Comparison of ENCODE assay signal across 8 cellular contexts in the genomic region with DNA sequence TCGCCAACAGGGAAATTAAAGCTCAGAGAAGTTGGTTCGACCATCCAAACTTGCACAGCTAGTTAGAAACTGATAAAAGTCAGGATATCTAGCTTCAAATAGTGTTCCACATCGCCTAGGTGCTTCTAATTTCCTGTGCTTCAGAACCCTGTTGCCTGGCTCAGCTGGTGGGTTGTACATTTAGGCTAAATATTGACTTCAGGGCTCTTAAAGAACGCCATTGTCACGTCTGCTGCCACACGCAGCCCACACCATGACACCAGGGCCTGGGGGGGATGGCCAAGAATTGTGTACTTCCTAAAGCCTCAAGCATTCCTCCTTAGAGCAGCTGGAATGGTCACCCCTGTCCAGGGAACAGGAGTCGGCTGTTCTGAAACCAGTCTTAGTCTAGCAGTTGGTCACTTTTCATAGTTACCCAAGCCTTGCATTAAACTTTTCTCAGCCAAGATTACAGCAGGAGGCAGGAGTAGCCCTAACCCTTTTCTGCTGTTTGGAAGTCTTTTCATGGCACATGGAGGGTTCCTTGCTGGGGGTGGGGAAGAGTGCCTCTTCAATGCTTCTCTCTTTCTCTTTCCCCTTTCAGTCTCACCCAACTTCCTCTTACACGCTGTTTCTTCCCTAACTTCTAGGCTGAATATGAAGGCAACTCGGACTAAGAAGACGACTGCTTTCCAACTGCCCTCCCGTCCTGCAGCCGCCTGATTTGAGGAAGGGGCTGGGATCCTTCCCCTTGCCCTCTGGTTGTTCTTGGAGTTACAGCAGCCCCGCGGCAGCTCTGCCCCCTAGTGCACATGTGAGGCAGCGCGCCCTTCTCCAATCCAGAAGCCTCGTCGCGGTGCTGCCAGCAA. TPM values are rescaled to one million over a fixed set of nuclear protein-coding genes. Genes with fewer than 3 reads are reported as not detected.
DNase-seq lines count a peak whose midpoint lies in the region; ATAC-seq and TF ChIP-seq lines count a peak whose summit lies in the region.

No MANE protein-coding gene starts in this region.

- H3K23ac ChIP-seq in neuronal stem cell (ENCODE audit: low read depth, low read length, poor library complexity), result no peak overlapping the region

- H3K79me2 ChIP-seq in KMS-11 (ENCODE audit: insufficient read depth, low read depth), result no peaks in the 10 kb centered on the region

- no peaks in the 10 kb centered on the region for H3K36me3 Mint-ChIP-seq in activated naive CD4-positive, alpha-beta T cell treated with anti-CD3 and anti-CD28 coated beads, Interleukin-2, amount 10 ng/mL, durations not matched to agents 7 days and 5 days

- H3K27ac ChIP-seq in KMS-11 (no peak overlapping the region), SJSA1 (peak overlapping the region; percentile 97; the same call in 1 of the 2 replicates), neuronal stem cell (replicated peaks; ENCODE audit: low read length) (no peak overlapping the region), thymus (ENCODE audit: low read depth) (peak overlapping the region; percentile 62)

- H3K4ac ChIP-seq in neuronal stem cell (ENCODE audit: low read length), result no peak overlapping the region

- no peak overlapping the region for H2AK5ac ChIP-seq in neuronal stem cell (ENCODE audit: low read depth, low read length)

- no peak overlapping the region for H2BK5ac ChIP-seq in neuronal stem cell (ENCODE audit: low read length)

- peak overlapping the region; percentile 51 for H3K27ac Mint-ChIP-seq in activated naive CD4-positive, alpha-beta T cell treated with anti-CD3 and anti-CD28 coated beads, Interleukin-2, amount 10 ng/mL, durations not matched to agents 7 days and 5 days

- TF ChIP-seq CTCF in KMS-11 (conservative IDR thresholded peaks at IDR 0.05; ENCODE audit: low read depth, low read length), result peak; percentile 88

- H3K14ac ChIP-seq in neuronal stem cell (ENCODE audit: low read length), result no peak overlapping the region

- H3K9me3 ChIP-seq in SJSA1 (replicated peaks), result no peaks in the 10 kb centered on the region
- H3K9me3 ChIP-seq in neuronal stem cell (replicated peaks in 1 of 2; ENCODE audit: control insufficient read depth in 2 of 2, insufficient read depth in 1 of 2, low read depth in 1 of 2, low read length in 2 of 2), result no peaks in the 10 kb centered on the region
- H3K9me3 ChIP-seq in thymus (ENCODE audit: control insufficient read depth), result no peaks in the 10 kb centered on the region

- CTCF ChIA-PET in activated naive CD4-positive, alpha-beta T cell treated with anti-CD3 and anti-CD28 coated beads, Interleukin-2, amount 10 ng/mL, durations not matched to agents 7 days and 5 days (lab: Charles Lee), result interaction anchor here (0.7 to 6.6 kb wide), 16 partner anchors 9 to 428 kb away, joined by 3 to 100 read pairs (median 6); a partner anchor contains a TSS

- H3K4me1 ChIP-seq in KMS-11 (ENCODE audit: low read depth, poor library complexity, severe bottlenecking), result peaks cover 10% of the 10 kb centered on the region
- peaks cover 18% of the 10 kb centered on the region for H3K4me1 ChIP-seq in SJSA1 (replicated peaks)
- peaks cover 7 to 11% of the 10 kb centered on the region in 2 donors for H3K4me1 ChIP-seq in neuronal stem cell (ENCODE audit: control insufficient read depth in 2 of 2, insufficient read depth in 1 of 2, low read depth in 1 of 2, low read length in 2 of 2)
- peaks cover 14% of the 10 kb centered on the region for H3K4me1 ChIP-seq in thymus (ENCODE audit: control insufficient read depth, insufficient read depth, low read length)

- H2AFZ ChIP-seq in KMS-11 (ENCODE audit: low read depth) (peak overlapping the region; percentile 39; the same call in 1 of the 2 replicates), neuronal stem cell (ENCODE audit: low read length) (peak overlapping the region; percentile 97)

- peaks cover 44% of the 10 kb centered on the region for H3K27me3 Mint-ChIP-seq in activated naive CD4-positive, alpha-beta T cell treated with anti-CD3 and anti-CD28 coated beads, Interleukin-2, amount 10 ng/mL, durations not matched to agents 7 days and 5 days

- H3K4me3 Mint-ChIP-seq in activated naive CD4-positive, alpha-beta T cell treated with anti-CD3 and anti-CD28 coated beads, Interleukin-2, amount 10 ng/mL, durations not matched to agents 7 days and 5 days, result peak overlapping the region; percentile 72

- no peak overlapping the region for H4K91ac ChIP-seq in neuronal stem cell (ENCODE audit: low read depth, low read length, poor library complexity)

- H3K9me3 Mint-ChIP-seq in activated naive CD4-positive, alpha-beta T cell treated with anti-CD3 and anti-CD28 coated beads, Interleukin-2, amount 10 ng/mL, durations not matched to agents 7 days and 5 days, result no peaks in the 10 kb centered on the region

- H3K4me2 ChIP-seq in KMS-11 (peak overlapping the region; percentile 68), neuronal stem cell (ENCODE audit: insufficient read depth, low read length, poor library complexity, severe bottlenecking) (peak overlapping the region; percentile 68)

- H3K27me3 ChIP-seq in KMS-11 (ENCODE audit: insufficient read depth, low read depth) (no peaks in the 10 kb centered on the region; the same call in 1 of the 2 replicates), SJSA1 (replicated peaks) (no peaks in the 10 kb centered on the region), neuronal stem cell (ENCODE audit: control insufficient read depth in 3 of 3, insufficient read depth in 3 of 3, low read depth in 1 of 3, low read length in 3 of 3) (peaks cover 0 to 3% (median 0%) of the 10 kb centered on the region in 3 experiments), thymus (ENCODE audit: control insufficient read depth, insufficient read depth) (peaks cover 11% of the 10 kb centered on the region)

- peak overlapping the region; percentile 46 for H3K18ac ChIP-seq in neuronal stem cell (ENCODE audit: low read length)

- peaks cover 25% of the 10 kb centered on the region for H3K4me1 Mint-ChIP-seq in activated naive CD4-positive, alpha-beta T cell treated with anti-CD3 and anti-CD28 coated beads, Interleukin-2, amount 10 ng/mL, durations not matched to agents 7 days and 5 days

- H3K79me1 ChIP-seq in neuronal stem cell (ENCODE audit: low read depth, low read length), result no peaks in the 10 kb centered on the region

- no CpG with 5 or more reads among the region's 19 CpGs for WGBS in neuronal stem cell (ENCODE audit: extremely low coverage in 2 of 2, insufficient read length in 2 of 2, insufficient replicate concordance in 1 of 2), 2 donors
- WGBS in thymus, result 14% methylated on average over 19 of the region's 19 CpGs

- no peak overlapping the region for H2BK12ac ChIP-seq in neuronal stem cell (ENCODE audit: low read length)

- H2BK15ac ChIP-seq in neuronal stem cell (ENCODE audit: low read length), result no peak overlapping the region

- DNase-seq in DMS79 treated with DMSO at 0.1 percent for 48 hours (lab: John Stamatoyannopoulos, UW) (peak; percentile 79), SJSA1 (ENCODE audit: low read depth in 1 of 2, low spot score in 2 of 2) (peak; percentile 70 to 75), germinal center (ENCODE audit: low spot score) (peak; percentile 75), neuronal stem cell (ENCODE audit: low spot score) (peak; percentile 79)
- peak; percentile 84 for DNase-seq in activated naive CD4-positive, alpha-beta T cell treated with anti-CD3 and anti-CD28 coated beads, Interleukin-2, amount 10 ng/mL, durations not matched to agents 7 days and 5 days

- H4K8ac ChIP-seq in neuronal stem cell (ENCODE audit: low read depth, low read length), result no peak overlapping the region

- no peak overlapping the region for H2BK120ac ChIP-seq in neuronal stem cell (ENCODE audit: low read depth, low read length)

- no peak overlapping the region for H3K9ac ChIP-seq in KMS-11
- H3K9ac ChIP-seq in neuronal stem cell (ENCODE audit: low read depth, low read length, poor library complexity), result no peak overlapping the region

- H3K4me3 ChIP-seq in KMS-11 (IDR thresholded peaks at IDR 0.05; ENCODE audit: insufficient read depth, low read depth, low read length) (no peak overlapping the region), SJSA1 (peak overlapping the region; percentile 53), neuronal stem cell (ENCODE audit: low read length in 2 of 2) (peak overlapping the region in 1 of 2 donors; percentile 79), thymus (ENCODE audit: low read length) (peak overlapping the region; percentile 58)

- no peak for ATAC-seq in GM19455 (IDR thresholded peaks at IDR 0.05; ENCODE audit: unreplicated experiment)

- H3K36me3 ChIP-seq in KMS-11 (ENCODE audit: insufficient read depth) (no peaks in the 10 kb centered on the region), SJSA1 (no peaks in the 10 kb centered on the region), neuronal stem cell (replicated peaks in 1 of 2; ENCODE audit: control insufficient read depth in 2 of 2, insufficient read depth in 2 of 2, low read length in 2 of 2) (no peaks in the 10 kb centered on the region), thymus (ENCODE audit: control insufficient read depth, insufficient read depth) (no peaks in the 10 kb centered on the region)

- H4K20me1 ChIP-seq in KMS-11 (ENCODE audit: insufficient read depth), result no peaks in the 10 kb centered on the region

RNA-seq across cellular contexts. Expression of a gene that starts 17.1 kb away (rescaled TPM):
- 6.6 and 7.9 TPM in 2 replicates for total RNA-seq in SJSA1 (2014; rRNA removed; shearing (Covaris generic))
- 20.4 TPM for polyA plus RNA-seq in neuronal stem cell (2013, experiment 1 of 2)
- 21.0 TPM for polyA plus RNA-seq in neuronal stem cell (2013, experiment 2 of 2)
- polyA plus RNA-seq in thymus, result 253 TPM

Comparison
In these comparisons a context has a peak if more than half of its experiments do, and no peak if none do; other contexts are left out.
1. H3K27ac ChIP-seq: peak in SJSA1 (single experiment) and thymus (single experiment); none in KMS-11 (single experiment) and neuronal stem cell (single experiment).
2. Peak in every context shown above with its lines, with median percentiles within 50 percentile points of each other: DNase-seq.